ENCODE assay signal across 26 cellular contexts in the genomic region with DNA sequence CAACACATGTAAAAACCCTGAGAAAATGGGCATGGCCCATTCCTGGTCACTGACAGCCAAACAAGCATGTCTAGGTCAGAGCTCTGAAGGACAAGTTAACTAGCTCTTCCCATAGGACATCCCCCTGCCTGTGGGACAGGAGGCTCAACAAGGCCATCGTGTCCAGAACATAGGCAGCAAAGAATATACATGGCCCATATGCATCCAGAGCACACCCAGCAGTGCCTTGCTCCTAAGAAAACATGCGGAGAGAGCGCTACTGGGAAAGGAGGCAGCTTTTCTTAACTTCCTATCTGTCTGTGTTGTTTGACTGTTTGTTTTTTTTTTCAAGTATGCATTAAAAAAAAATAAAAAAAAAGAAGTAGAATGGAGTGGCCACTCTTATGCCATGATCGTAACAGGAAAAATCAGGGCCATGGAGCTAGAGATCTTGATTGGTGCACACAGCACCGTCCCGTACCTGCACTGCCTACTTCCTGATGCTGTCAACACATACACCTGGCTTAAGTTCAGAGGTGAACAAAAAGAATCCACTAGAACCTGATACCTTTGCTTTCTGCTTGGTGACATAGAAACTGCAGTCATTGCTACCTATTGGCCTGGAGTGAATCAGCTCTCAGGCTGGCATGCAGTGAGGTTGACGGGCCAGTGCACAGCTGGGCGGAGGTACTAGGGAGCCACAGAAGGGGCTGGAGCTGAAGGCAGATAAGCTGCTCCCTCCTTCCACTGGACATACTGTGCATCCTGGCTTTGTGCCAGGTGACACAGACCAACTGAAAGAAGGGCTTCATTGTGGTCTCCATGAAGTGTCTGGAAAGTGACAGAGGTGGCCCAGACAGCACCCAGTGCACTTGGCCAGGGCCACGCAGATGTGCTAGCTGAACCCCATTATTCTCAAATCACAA.
"Had no signal": no experiment of that assay in that cellular context is flagged by ENCODE, and none has a peak within 500 bp of the region (broad histone marks: within the 10 kb centered on the region; RNA-seq: fewer than 3 reads in every experiment).

No MANE protein-coding gene starts in this region.

- DNase-seq: naive thymus-derived CD8-positive, alpha-beta T cell; nephron progenitor cell; pancreas; right cardiac atrium; sigmoid colon; small intestine; stimulated activated CD4-positive, alpha-beta T cell treated with anti-CD3 and anti-CD28 coated beads, Interleukin-15, amount 100 ng/mL, for 24 hours; stimulated activated CD4-positive, alpha-beta T cell treated with anti-CD3 and anti-CD28 coated beads, Interleukin-2, amount 100 ng/mL, for 24 hours; stimulated activated CD4-positive, alpha-beta T cell treated with anti-CD3 and anti-CD28 coated beads, Interleukin-2, amount 100 ng/mL, for 48 hours; stimulated activated CD4-positive, alpha-beta T cell treated with anti-CD3 and anti-CD28 coated beads, Interleukin-4, amount 100 ng/mL, for 4 hours; stimulated activated CD8-positive, alpha-beta memory T cell treated with anti-CD3 and anti-CD28 coated beads, Interleukin-4, amount 100 ng/mL, for 48 hours; stimulated activated naive B cell treated with anti-CD40 and anti-IgM and Interleukin-4, amounts not matched to agents 10 μg/mL and 1 μg/mL and 100 μg/mL, for 72 hours; stimulated activated naive CD4-positive, alpha-beta T cell treated with Interleukin-2 at 50 U/mL for 16 hours; stomach; thyroid gland; trophoblast cell; upper lobe of left lung had no signal

- H3K27me3 ChIP-seq: neutrophil, pancreas, right lobe of liver, sigmoid colon, stomach, thyroid gland, tibial nerve, upper lobe of left lung, vagina had no signal

- H3K9me3 Mint-ChIP-seq: naive thymus-derived CD8-positive, alpha-beta T cell; natural killer cell treated with Interleukin-12 subunit alpha and Interleukin-12 subunit beta and Interleukin-15 and Interleukin-18, amount 100 ng/mL, for 72 hours; nephron progenitor cell; neural crest cell; stimulated activated naive B cell treated with anti-CD40 and anti-IgM and Interleukin-4, amounts not matched to agents 10 μg/mL and 1 μg/mL and 100 μg/mL, for 72 hours; stimulated activated naive CD8-positive, alpha-beta T cell treated with anti-CD3 and anti-CD28 coated beads, Interleukin-15, Interleukin-2, amounts not matched to agents 100 ng/mL and 50 ng/mL, for 24 hours had no signal

- H3K4me3 ChIP-seq: pancreas, prostate gland, right lobe of liver, sigmoid colon, stomach, thoracic aorta, thyroid gland, tibial nerve, upper lobe of left lung, vagina had no signal

- H3K4me1 Mint-ChIP-seq: nephron progenitor cell; neural crest cell; stimulated activated naive B cell treated with anti-CD40 and anti-IgM and Interleukin-4, amounts not matched to agents 10 μg/mL and 1 μg/mL and 100 μg/mL, for 72 hours had no signal

- FAIRE-seq: pancreas, small intestine had no signal

- H3K4me1 ChIP-seq: pancreas, prostate gland, right lobe of liver, sigmoid colon, stomach, thyroid gland, tibial nerve, upper lobe of left lung, vagina had no signal

- H3K9me3 ChIP-seq: neutrophil, pancreas, prostate gland, right lobe of liver, sigmoid colon, stomach, thoracic aorta, thyroid gland, tibial nerve, upper lobe of left lung, vagina had no signal

- H3K27me3 Mint-ChIP-seq: naive thymus-derived CD8-positive, alpha-beta T cell; natural killer cell treated with Interleukin-12 subunit alpha and Interleukin-12 subunit beta and Interleukin-15 and Interleukin-18, amount 100 ng/mL, for 72 hours; stimulated activated naive B cell treated with anti-CD40 and anti-IgM and Interleukin-4, amounts not matched to agents 10 μg/mL and 1 μg/mL and 100 μg/mL, for 72 hours; stimulated activated naive CD8-positive, alpha-beta T cell treated with anti-CD3 and anti-CD28 coated beads, Interleukin-15, Interleukin-2, amounts not matched to agents 100 ng/mL and 50 ng/mL, for 24 hours had no signal

- ATAC-seq: naive thymus-derived CD8-positive, alpha-beta T cell; natural killer cell treated with Interleukin-12 subunit alpha and Interleukin-12 subunit beta and Interleukin-15 and Interleukin-18, amount 100 ng/mL, for 72 hours; pancreas; right cardiac atrium; right lobe of liver; stimulated activated naive B cell treated with anti-CD40 and anti-IgM and Interleukin-4, amounts not matched to agents 10 μg/mL and 1 μg/mL and 100 μg/mL, for 72 hours had no signal

- H3K4me3 Mint-ChIP-seq: naive thymus-derived CD8-positive, alpha-beta T cell; natural killer cell treated with Interleukin-12 subunit alpha and Interleukin-12 subunit beta and Interleukin-15 and Interleukin-18, amount 100 ng/mL, for 72 hours; nephron progenitor cell; neural crest cell; stimulated activated naive B cell treated with anti-CD40 and anti-IgM and Interleukin-4, amounts not matched to agents 10 μg/mL and 1 μg/mL and 100 μg/mL, for 72 hours; stimulated activated naive CD8-positive, alpha-beta T cell treated with anti-CD3 and anti-CD28 coated beads, Interleukin-15, Interleukin-2, amounts not matched to agents 100 ng/mL and 50 ng/mL, for 24 hours had no signal

- H3K27ac Mint-ChIP-seq: natural killer cell treated with Interleukin-12 subunit alpha and Interleukin-12 subunit beta and Interleukin-15 and Interleukin-18, amount 100 ng/mL, for 72 hours; nephron progenitor cell; stimulated activated naive B cell treated with anti-CD40 and anti-IgM and Interleukin-4, amounts not matched to agents 10 μg/mL and 1 μg/mL and 100 μg/mL, for 72 hours; stimulated activated naive CD8-positive, alpha-beta T cell treated with anti-CD3 and anti-CD28 coated beads, Interleukin-15, Interleukin-2, amounts not matched to agents 100 ng/mL and 50 ng/mL, for 24 hours had no signal

- H3K27ac ChIP-seq: neutrophil, pancreas, prostate gland, right lobe of liver, sigmoid colon, stomach, thoracic aorta, thyroid gland, tibial nerve, upper lobe of left lung, vagina had no signal
